Comparison of ENCODE assay signal across 1 cellular context in genomic region chr2:69693059-69693458, GRCh38.
TF ChIP-seq lines count a peak whose summit lies in the region.

No MANE protein-coding gene starts in this region.

TF ChIP-seq in K562, 482 proteins besides CTCF, POLR2A, EP300 and RAD21:
- no peak for TF ChIP-seq JUNB (CRISPR knock-in tag; conservative IDR thresholded peaks at IDR 0.05)
- no peak for TF ChIP-seq ARHGAP35 (IDR thresholded peaks at IDR 0.05; ENCODE audit: partially characterized antibody)
- no peak for TF ChIP-seq RBM34 (IDR thresholded peaks at IDR 0.05; ENCODE audit: borderline replicate concordance, insufficient read depth, low read length)
- TF ChIP-seq GATAD2B (IDR thresholded peaks at IDR 0.05; ENCODE audit: borderline replicate concordance) = no peak
- TF ChIP-seq TCF15 (CRISPR knock-in tag; IDR thresholded peaks at IDR 0.05) = no peak
- TF ChIP-seq POLR3G (IDR thresholded peaks at IDR 0.05; ENCODE audit: extremely low read depth, insufficient read length, insufficient replicate concordance) = no peak
- TF ChIP-seq YY1 (IDR thresholded peaks at IDR 0.05; ENCODE audit: borderline replicate concordance in 1 of 3, control insufficient read depth in 1 of 3, extremely low read depth in 1 of 3, insufficient read depth in 3 of 3, insufficient read length in 1 of 3, insufficient replicate concordance in 2 of 3, low read depth in 1 of 3, low read length in 2 of 3) = no peak
- no peak for TF ChIP-seq ELF1 (tag; IDR thresholded peaks at IDR 0.05)
